ENCODE assay signal across 23 cellular contexts in the genomic region with DNA sequence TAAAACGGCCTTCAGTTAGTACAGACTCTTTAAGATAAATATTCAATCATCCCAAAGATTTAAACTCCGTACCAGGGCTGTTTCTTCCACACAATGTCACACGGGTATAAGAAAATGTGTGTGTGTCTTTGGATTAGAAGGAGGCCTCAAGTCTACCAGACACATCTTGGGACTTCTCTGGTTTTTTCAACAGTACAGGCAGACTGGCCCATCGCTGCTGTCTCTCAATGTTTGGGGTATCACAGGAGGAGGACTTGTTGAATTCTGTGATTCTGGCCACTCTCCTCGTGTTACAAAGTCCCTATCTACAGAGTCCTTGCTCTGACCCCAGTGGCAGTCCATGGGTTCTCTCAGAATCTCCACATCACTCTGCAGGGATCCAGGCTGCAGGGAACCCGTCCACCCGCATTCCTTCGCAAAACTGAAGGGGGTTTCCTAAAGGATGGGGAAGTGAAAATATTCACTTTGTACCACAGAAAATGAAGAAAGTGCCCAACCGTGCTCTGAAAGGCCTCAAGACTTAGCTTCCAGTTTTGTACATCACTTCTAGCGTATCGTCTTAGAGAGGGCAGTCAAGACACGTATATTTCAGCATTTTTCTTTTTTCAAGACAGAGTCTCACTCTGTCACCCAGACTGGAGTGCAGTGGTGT.
DNase-seq lines count a peak whose midpoint lies in the region; ATAC-seq, FAIRE-seq and TF ChIP-seq lines count a peak whose summit lies in the region.
"Had no signal": no experiment of that assay in that cellular context is flagged by ENCODE, and none has a peak within 500 bp of the region (broad histone marks: within the 10 kb centered on the region; RNA-seq: fewer than 3 reads in every experiment).

No MANE protein-coding gene starts in this region.

- H3K27ac Mint-ChIP-seq in mesothelial cell of epicardium, result peak overlapping the region; percentile 48
- H3K27ac Mint-ChIP-seq: natural killer cell treated with Interleukin-12 subunit alpha and Interleukin-12 subunit beta and Interleukin-15 and Interleukin-18, amount 100 ng/mL, for 72 hours; T-helper 1 cell treated with Interleukin-12 subunit alpha and Interleukin-12 subunit beta and Interleukin-4 antibody, amounts not matched to agents 30 μg/mL and 1 μg/mL, for 36 hours had no signal

- intact Hi-C loops in lower leg skin (cut with DNase I; ENCODE audit: low total_unique reads) (no loop called here), pancreas (cut with DNase I) (no loop called here)

- ATAC-seq in GM19468 (IDR thresholded peaks at IDR 0.05; ENCODE audit: extremely low read depth, unreplicated experiment) (peak; percentile 52), HG03354 (IDR thresholded peaks at IDR 0.05; ENCODE audit: poor library complexity, severe bottlenecking, unreplicated experiment) (peak; percentile 59), pancreas (no peak), HG03175 (IDR thresholded peaks at IDR 0.05; ENCODE audit: unreplicated experiment) (no peak)
- ATAC-seq: K562; natural killer cell treated with Interleukin-12 subunit alpha and Interleukin-12 subunit beta and Interleukin-15 and Interleukin-18, amount 100 ng/mL, for 72 hours; sciatic nerve had no signal

- H3K4me3 ChIP-seq in lower leg skin (ENCODE audit: low read depth, poor library complexity, severe bottlenecking) (no peak overlapping the region), pancreas (no peak overlapping the region)
- H3K4me3 ChIP-seq: colonic mucosa, K562, testis had no signal

- WGBS in lower leg skin, 2 donors, result 72 to 73% methylated on average over 12 of the region's 12 CpGs
- WGBS in pancreas, 2 donors, result 52 to 60% methylated on average over 12 of the region's 12 CpGs

- H3K4me3 Mint-ChIP-seq in mesothelial cell of epicardium, result no peak overlapping the region
- H3K4me3 Mint-ChIP-seq: natural killer cell treated with Interleukin-12 subunit alpha and Interleukin-12 subunit beta and Interleukin-15 and Interleukin-18, amount 100 ng/mL, for 72 hours; T-helper 1 cell treated with Interleukin-12 subunit alpha and Interleukin-12 subunit beta and Interleukin-4 antibody, amounts not matched to agents 30 μg/mL and 1 μg/mL, for 36 hours had no signal

- no peak for DNase-seq in GM12892 (ENCODE audit: insufficient read length)
- no peak for DNase-seq in mesothelial cell of epicardium (ENCODE audit: low spot score in 2 of 2, unreplicated experiment in 2 of 2)
- DNase-seq in lower leg skin (ENCODE audit: low spot score in 2 of 2), result no peak
- no peak for DNase-seq in pancreas
- DNase-seq in activated naive CD4-positive, alpha-beta T cell treated with anti-CD3 and anti-CD28 coated beads, Interleukin-2, amount 50 U/mL, for 16 hours, result no peak
- DNase-seq: activated effector memory CD4-positive, alpha-beta T cell treated with anti-CD3 and anti-CD28 coated beads, Interleukin-2, amount 50 U/mL, for 16 hours; brain microvascular endothelial cell; colonic mucosa; head of caudate nucleus; NCI-H187; testis had no signal

- no peak overlapping the region for H3K27ac ChIP-seq in pancreas
- H3K27ac ChIP-seq: brain microvascular endothelial cell, colonic mucosa, parathyroid adenoma, testis, VCaP had no signal

- no peaks in the 10 kb centered on the region for H3K27me3 Mint-ChIP-seq in mesothelial cell of epicardium (ENCODE audit: low read depth)

- H3K27me3 ChIP-seq in pancreas, result no peaks in the 10 kb centered on the region
- H3K27me3 ChIP-seq: brain microvascular endothelial cell, colonic mucosa, testis had no signal

- no peak for TF ChIP-seq CTCF in mesothelial cell of epicardium (IDR thresholded peaks at IDR 0.05; ENCODE audit: unreplicated experiment)
- TF ChIP-seq CTCF in lower leg skin (IDR thresholded peaks at IDR 0.05), result no peak
- TF ChIP-seq CTCF in pancreas (IDR thresholded peaks at IDR 0.05), result no peak

- H3K9me3 Mint-ChIP-seq in mesothelial cell of epicardium, result peaks cover 23% of the 10 kb centered on the region
- H3K9me3 Mint-ChIP-seq: natural killer cell treated with Interleukin-12 subunit alpha and Interleukin-12 subunit beta and Interleukin-15 and Interleukin-18, amount 100 ng/mL, for 72 hours had no signal

- no peaks in the 10 kb centered on the region for H3K36me3 Mint-ChIP-seq in mesothelial cell of epicardium
- H3K36me3 Mint-ChIP-seq: natural killer cell treated with Interleukin-12 subunit alpha and Interleukin-12 subunit beta and Interleukin-15 and Interleukin-18, amount 100 ng/mL, for 72 hours had no signal

- TF ChIP-seq POLR2A in GM12892 (IDR thresholded peaks at IDR 0.05; ENCODE audit: low read depth, low read length), result no peak
- TF ChIP-seq POLR2A in lower leg skin (IDR thresholded peaks at IDR 0.05), result no peak

- no peaks in the 10 kb centered on the region for H3K9me3 ChIP-seq in pancreas
- H3K9me3 ChIP-seq: colonic mucosa, testis had no signal

- FAIRE-seq in GM12892 (lab: Jason Lieb, UNC) (peak; percentile 5), pancreas (lab: Jason Lieb, UNC) (no peak)
- FAIRE-seq: endometrium, G401.6, K562, RCC 7860 had no signal

- H3K36me3 ChIP-seq in pancreas, result no peaks in the 10 kb centered on the region
- H3K36me3 ChIP-seq: brain microvascular endothelial cell, colonic mucosa had no signal

- H3K4me1 ChIP-seq in pancreas, result no peaks in the 10 kb centered on the region
- H3K4me1 ChIP-seq: colonic mucosa, parathyroid adenoma, testis had no signal

- peaks cover 32% of the 10 kb centered on the region for H3K4me1 Mint-ChIP-seq in mesothelial cell of epicardium

Comparison
In these comparisons a context has a peak if more than half of its experiments do, and no peak if none do; other contexts are left out.
1. ATAC-seq: peak in GM19468 (single experiment) and HG03354 (single experiment); none in pancreas (0 of 4) and HG03175 (single experiment).